ENCODE assay signal across 19 cellular contexts in genomic region chr5:15420201-15420600, GRCh38.
DNase-seq lines count a peak whose midpoint lies in the region; ATAC-seq and TF ChIP-seq lines count a peak whose summit lies in the region.
"Had no signal": no experiment of that assay in that cellular context is flagged by ENCODE, and none has a peak within 500 bp of the region (broad histone marks: within the 10 kb centered on the region; RNA-seq: fewer than 3 reads in every experiment).

No MANE protein-coding gene starts in this region.

- H3K36me3 ChIP-seq in gastroesophageal sphincter (no peaks in the 10 kb centered on the region), right atrium auricular region (no peaks in the 10 kb centered on the region), gastrocnemius medialis (no peaks in the 10 kb centered on the region)

- no peaks in the 10 kb centered on the region for H3K27me3 ChIP-seq in gastroesophageal sphincter
- no peaks in the 10 kb centered on the region for H3K27me3 ChIP-seq in right atrium auricular region
- no peaks in the 10 kb centered on the region for H3K27me3 ChIP-seq in gastrocnemius medialis

- TF ChIP-seq EP300 in gastroesophageal sphincter (IDR thresholded peaks at IDR 0.05): no peak

- POLR2A ChIA-PET in naive thymus-derived CD8-positive, alpha-beta T cell (lab: Charles Lee): no interaction called here

- ATAC-seq in gastroesophageal sphincter (peak; percentile 59), gastrocnemius medialis (peak; percentile 62 to 67), HG02981 (IDR thresholded peaks at IDR 0.05; ENCODE audit: unreplicated experiment) (no peak), GM18511 (IDR thresholded peaks at IDR 0.05; ENCODE audit: unreplicated experiment) (no peak)
- ATAC-seq in naive thymus-derived CD8-positive, alpha-beta T cell: no peak
- ATAC-seq: HCT116 had no signal

- peaks cover 0 to 40% (median 7%) of the 10 kb centered on the region in 9 donors for H3K9me3 Mint-ChIP-seq in naive thymus-derived CD8-positive, alpha-beta T cell

- H3K27me3 Mint-ChIP-seq in naive thymus-derived CD8-positive, alpha-beta T cell: no peaks in the 10 kb centered on the region
- H3K27me3 Mint-ChIP-seq: CD4-positive, CD25-positive, alpha-beta regulatory T cell had no signal

- WGBS in gastroesophageal sphincter (ENCODE audit: low coverage in 1 of 2), 2 donors: 49 to 74% methylated on average over 5 of the region's 5 CpGs

- no peak overlapping the region for H3K4me3 Mint-ChIP-seq in naive thymus-derived CD8-positive, alpha-beta T cell
- H3K4me3 Mint-ChIP-seq: CD4-positive, CD25-positive, alpha-beta regulatory T cell had no signal

- no peaks in the 10 kb centered on the region for H3K36me3 Mint-ChIP-seq in naive thymus-derived CD8-positive, alpha-beta T cell
- H3K36me3 Mint-ChIP-seq: CD4-positive, CD25-positive, alpha-beta regulatory T cell had no signal

- peaks cover 0 to 19% (median 0%) of the 10 kb centered on the region in 3 donors for H3K4me1 ChIP-seq in gastroesophageal sphincter
- H3K4me1 ChIP-seq in right atrium auricular region: no peaks in the 10 kb centered on the region
- no peaks in the 10 kb centered on the region for H3K4me1 ChIP-seq in gastrocnemius medialis

- H3K9me3 ChIP-seq in gastroesophageal sphincter (no peaks in the 10 kb centered on the region), right atrium auricular region (no peaks in the 10 kb centered on the region), gastrocnemius medialis (no peaks in the 10 kb centered on the region)
- H3K9me3 ChIP-seq: SK-N-SH had no signal

- no peak for TF ChIP-seq POLR2A in gastroesophageal sphincter (IDR thresholded peaks at IDR 0.05)
- no peak for TF ChIP-seq POLR2A in gastrocnemius medialis (IDR thresholded peaks at IDR 0.05)

- no peaks in the 10 kb centered on the region for H3K4me1 Mint-ChIP-seq in naive thymus-derived CD8-positive, alpha-beta T cell
- H3K4me1 Mint-ChIP-seq: CD4-positive, CD25-positive, alpha-beta regulatory T cell had no signal

- TF ChIP-seq CTCF in gastroesophageal sphincter (IDR thresholded peaks at IDR 0.05) (no peak), right atrium auricular region (IDR thresholded peaks at IDR 0.05) (no peak), gastrocnemius medialis (IDR thresholded peaks at IDR 0.05 in 4 of 5, conservative IDR thresholded peaks at IDR 0.05 in 1 of 5) (no peak)

- no peak overlapping the region for H3K27ac Mint-ChIP-seq in naive thymus-derived CD8-positive, alpha-beta T cell
- H3K27ac Mint-ChIP-seq: CD4-positive, CD25-positive, alpha-beta regulatory T cell had no signal

- DNase-seq in right atrium auricular region (ENCODE audit: low spot score): peak; percentile 68
- peak; percentile 44 to 63 for DNase-seq in gastrocnemius medialis
- no peak for DNase-seq in SK-N-DZ (ENCODE audit: low spot score)
- DNase-seq in naive thymus-derived CD8-positive, alpha-beta T cell: no peak
- DNase-seq: CD4-positive, CD25-positive, alpha-beta regulatory T cell; EL; GF-D8; Kasumi-1; NCI-H1694; NCI-H2081; NCI-H2171; NCI-H446; NCI-H526; SHP77 treated with DMSO at 0.1 percent for 48 hours; SK-N-SH had no signal

- no peak overlapping the region for H3K4me3 ChIP-seq in gastroesophageal sphincter
- no peak overlapping the region for H3K4me3 ChIP-seq in right atrium auricular region
- no peak overlapping the region for H3K4me3 ChIP-seq in gastrocnemius medialis

- intact Hi-C loops in gastrocnemius medialis (cut with DNase I; ENCODE audit: low total_unique reads): no loop called here

- in situ Hi-C loops in gastrocnemius medialis (cut with MboI; ENCODE audit: low sequenced_read_pairs in 4 of 4): no loop called here

- H3K27ac ChIP-seq in gastroesophageal sphincter (peak overlapping the region in 2 of 4 donors; percentile 25 to 66), right atrium auricular region (no peak overlapping the region), gastrocnemius medialis (no peak overlapping the region)

Comparison
In these comparisons a context has a peak if more than half of its experiments do, and no peak if none do; other contexts are left out.
1. ATAC-seq: peak in gastroesophageal sphincter (single experiment) and gastrocnemius medialis (2 of 2); none in HG02981 (single experiment), GM18511 (single experiment) and naive thymus-derived CD8-positive, alpha-beta T cell (0 of 2).
2. DNase-seq: peak in right atrium auricular region (single experiment) and gastrocnemius medialis (2 of 2); none in SK-N-DZ (single experiment) and naive thymus-derived CD8-positive, alpha-beta T cell (0 of 10).